In genomic region chr5:128109138-128109537, GRCh38 we compare ENCODE assay signal across 19 cellular contexts. TPM values are rescaled to one million over a fixed set of nuclear protein-coding genes. Genes with fewer than 3 reads are reported as not detected.
A peak's percentile ranks its signal among the peaks of the same experiment; 100 is the strongest.
DNase-seq lines count a peak whose midpoint lies in the region; TF ChIP-seq lines count a peak whose summit lies in the region.
"Had no signal": no experiment of that assay in that cellular context is flagged by ENCODE, and none has a peak within 500 bp of the region (broad histone marks: within the 10 kb centered on the region; RNA-seq: fewer than 3 reads in every experiment).

No MANE protein-coding gene starts in this region.

- no peak overlapping the region for H2BK12ac ChIP-seq in mesenchymal stem cell (ENCODE audit: low read length in 2 of 2)

- DNase-seq in left ventricle myocardium inferior (peak; percentile 18), cardiac septum (ENCODE audit: low spot score) (no peak), mesenchymal stem cell (no peak), transverse colon (peak; percentile 57), Kasumi-1 (lab: John Stamatoyannopoulos, UW) (no peak), NCI-H1105 (lab: John Stamatoyannopoulos, UW) (no peak)
- DNase-seq in stimulated activated CD4-positive, alpha-beta T cell treated with anti-CD3 and anti-CD28 coated beads, Interleukin-4, amount 100 ng/mL, for 4 hours, result no peak
- DNase-seq: Calu3, DMS153, DND-41, MV-4-11, NCI-H1105 treated with DMSO at 0.1 percent for 48 hours, NCI-H2029, NCI-H446, NCI-H526, SK-N-SH had no signal

- H3K27ac ChIP-seq in left ventricle myocardium inferior (replicated peaks) (no peak overlapping the region), duodenal mucosa (ENCODE audit: low read depth, low read length) (no peak overlapping the region), mesenchymal stem cell (ENCODE audit: low read length, poor library complexity, severe bottlenecking) (no peak overlapping the region), transverse colon (peak overlapping the region in 2 of 4 donors; percentile 15 to 17)
- H3K27ac ChIP-seq: RWPE1 had no signal

- no peak for TF ChIP-seq EP300 in transverse colon (IDR thresholded peaks at IDR 0.05; ENCODE audit: low read depth)

- peaks cover 25% of the 10 kb centered on the region for H3K79me1 ChIP-seq in mesenchymal stem cell (replicated peaks; ENCODE audit: low read length, poor library complexity, severe bottlenecking)

- TF ChIP-seq CTCF in left ventricle myocardium inferior (IDR thresholded peaks at IDR 0.05; ENCODE audit: borderline replicate concordance) (no peak), transverse colon (IDR thresholded peaks at IDR 0.05) (no peak)

- H3K18ac ChIP-seq in mesenchymal stem cell (ENCODE audit: low read depth in 1 of 2, low read length in 2 of 2), result no peak overlapping the region

- H2BK120ac ChIP-seq in mesenchymal stem cell (ENCODE audit: low read depth, low read length), result no peak overlapping the region

- no peak overlapping the region for H4K91ac ChIP-seq in mesenchymal stem cell (ENCODE audit: low read length)

- H3K27me3 ChIP-seq in left ventricle myocardium inferior (ENCODE audit: low read depth) (no peaks in the 10 kb centered on the region), duodenal mucosa (ENCODE audit: control insufficient read depth in 1 of 2, insufficient read depth in 2 of 2, low read length in 2 of 2) (no peaks in the 10 kb centered on the region), mesenchymal stem cell (ENCODE audit: control insufficient read depth in 1 of 2, insufficient read depth in 1 of 2, low read length in 2 of 2) (no peaks in the 10 kb centered on the region), transverse colon (no peaks in the 10 kb centered on the region)

- H3K4ac ChIP-seq in mesenchymal stem cell (ENCODE audit: low read depth in 1 of 2, low read length in 2 of 2), result no peak overlapping the region

- intact Hi-C loops in left ventricle myocardium inferior (cut with micrococcal nuclease) (no loop called here), cardiac septum (cut with DNase I) (no loop called here), transverse colon (cut with DNase I; ENCODE audit: low total_unique reads) (no loop called here)

- H3K9ac ChIP-seq in duodenal mucosa (ENCODE audit: low read depth in 1 of 2, low read length in 2 of 2), result no peak overlapping the region
- no peak overlapping the region for H3K9ac ChIP-seq in mesenchymal stem cell (ENCODE audit: low read length)
- H3K9ac ChIP-seq: SK-N-SH had no signal

- H3K4me2 ChIP-seq in mesenchymal stem cell (ENCODE audit: low read length, poor library complexity, severe bottlenecking), result no peak overlapping the region
- H3K4me2 ChIP-seq: SK-N-SH had no signal

- no peak overlapping the region for H2AFZ ChIP-seq in mesenchymal stem cell (ENCODE audit: low read depth, low read length)

- H3K4me1 ChIP-seq in left ventricle myocardium inferior (peaks cover 18% of the 10 kb centered on the region), duodenal mucosa (ENCODE audit: control insufficient read depth in 1 of 2, insufficient read depth in 2 of 2, low read length in 2 of 2) (peaks cover 11 to 23% of the 10 kb centered on the region in 2 donors), mesenchymal stem cell (ENCODE audit: control insufficient read depth, insufficient read depth, low read depth, low read length) (no peaks in the 10 kb centered on the region), transverse colon (peaks cover 0 to 28% (median 13%) of the 10 kb centered on the region in 4 donors)

- no peak overlapping the region for H2BK5ac ChIP-seq in mesenchymal stem cell (ENCODE audit: low read depth, low read length, poor library complexity, severe bottlenecking)

- H3K9me3 ChIP-seq in left ventricle myocardium inferior (replicated peaks), result peaks cover 6% of the 10 kb centered on the region
- H3K9me3 ChIP-seq in duodenal mucosa (ENCODE audit: control insufficient read depth in 1 of 2, low read length in 2 of 2), result no peaks in the 10 kb centered on the region
- no peaks in the 10 kb centered on the region for H3K9me3 ChIP-seq in mesenchymal stem cell (ENCODE audit: control insufficient read depth, low read length)
- H3K9me3 ChIP-seq in transverse colon, result no peaks in the 10 kb centered on the region
- H3K9me3 ChIP-seq: SK-N-SH had no signal

- no peak overlapping the region for H3K23ac ChIP-seq in mesenchymal stem cell (ENCODE audit: low read length in 2 of 2)

- no peak overlapping the region for H3K14ac ChIP-seq in mesenchymal stem cell (ENCODE audit: low read length in 2 of 2)

- 96% methylated on average over 11 of the region's 14 CpGs for WGBS in mesenchymal stem cell
- WGBS in transverse colon (ENCODE audit: low coverage in 1 of 2), 2 donors, result 0 to 55% methylated on average over 2 to 14 of the region's 14 CpGs

- H2AK5ac ChIP-seq in mesenchymal stem cell (ENCODE audit: low read length, severe bottlenecking), result no peak overlapping the region

- no peak for TF ChIP-seq POLR2A in transverse colon (IDR thresholded peaks at IDR 0.05)

- H3K4me3 ChIP-seq in left ventricle myocardium inferior (no peak overlapping the region), duodenal mucosa (ENCODE audit: low read depth in 1 of 2, low read length in 2 of 2) (peak overlapping the region; percentile 17 to 41), mesenchymal stem cell (ENCODE audit: insufficient read depth in 1 of 2, low read depth in 1 of 2, low read length in 2 of 2) (no peak overlapping the region), transverse colon (no peak overlapping the region)
- H3K4me3 ChIP-seq: K562 had no signal

- peak overlapping the region; percentile 23 for H2BK15ac ChIP-seq in mesenchymal stem cell (ENCODE audit: low read depth, poor library complexity, severe bottlenecking)

- peak overlapping the region; percentile 23 for H4K8ac ChIP-seq in mesenchymal stem cell (ENCODE audit: low read length)

- in situ Hi-C loops in transverse colon (cut with MboI; ENCODE audit: low pct_ligation_motif_present in 1 of 4, low pct_unique_long_range_greater_than_20kb in 1 of 4, low sequenced_read_pairs in 3 of 4), result no loop called here

- H3K36me3 ChIP-seq in left ventricle myocardium inferior, result peaks cover 13% of the 10 kb centered on the region
- H3K36me3 ChIP-seq in duodenal mucosa (ENCODE audit: control insufficient read depth in 1 of 2, insufficient read depth in 2 of 2, low read length in 2 of 2), result peaks cover 3 to 18% of the 10 kb centered on the region in 2 donors
- peaks cover 0 to 4% of the 10 kb centered on the region in 2 experiments for H3K36me3 ChIP-seq in mesenchymal stem cell (ENCODE audit: control insufficient read depth in 1 of 2, insufficient read depth in 2 of 2, low read depth in 1 of 2, low read length in 2 of 2)
- peaks cover 0 to 8% (median 3%) of the 10 kb centered on the region in 4 donors for H3K36me3 ChIP-seq in transverse colon

RNA-seq across cellular contexts. Expression of gene SLC12A2, which starts 25.6 kb away (rescaled TPM):
- total RNA-seq in left ventricle myocardium inferior (11.5 TPM), cardiac septum (21.6 TPM), transverse colon (10 to 100 TPM; 40.4 to 91.1 (median 73.5) TPM)
- 9.4 TPM for polyA plus RNA-seq in mesenchymal stem cell (2013, experiment 1 of 2)
- polyA plus RNA-seq in mesenchymal stem cell (2013, experiment 2 of 2), result 8.6 TPM

Comparison
In these comparisons a context has a peak if more than half of its experiments do, and no peak if none do; other contexts are left out.
1. DNase-seq: peak in left ventricle myocardium inferior (single experiment) and transverse colon (single experiment); none in cardiac septum (single experiment), mesenchymal stem cell (single experiment), Kasumi-1 (0 of 2), NCI-H1105 (single experiment) and stimulated activated CD4-positive, alpha-beta T cell treated with anti-CD3 and anti-CD28 coated beads, Interleukin-4, amount 100 ng/mL, for 4 hours (0 of 2).
2. H3K4me3 ChIP-seq: peak in duodenal mucosa (2 of 2); none in left ventricle myocardium inferior (single experiment), mesenchymal stem cell (0 of 2) and transverse colon (0 of 4).